In genomic region chr2:145012214-145012670, GRCh38 we compare ENCODE assay signal across 14 cellular contexts.
DNase-seq lines count a peak whose midpoint lies in the region; ATAC-seq, FAIRE-seq and TF ChIP-seq lines count a peak whose summit lies in the region.
"Had no signal": no experiment of that assay in that cellular context is flagged by ENCODE, and none has a peak within 500 bp of the region (broad histone marks: within the 10 kb centered on the region; RNA-seq: fewer than 3 reads in every experiment).

No MANE protein-coding gene starts in this region.

- BruUV-seq in IMR-90 (replicated peaks; lab: Mats Ljungman, UMichigan), result no TSS peak
- BruUV-seq in K562 (replicated peaks; lab: Mats Ljungman, UMichigan), result no TSS peak

- DNase-seq in IMR-90 (peak; percentile 24), K562 (ENCODE audit: extremely low read depth in 1 of 4, low spot score in 3 of 4) (no peak), right cardiac atrium (peak; percentile 13 to 66 (median 35)), nephron progenitor cell (no peak)
- DNase-seq in activated CD8-positive, alpha-beta memory T cell treated with anti-CD3 and anti-CD28 coated beads for 24 hours, result no peak
- no peak for DNase-seq in stimulated activated naive CD4-positive, alpha-beta T cell treated with Interleukin-2 at 50 U/mL for 16 hours (lab: John Stamatoyannopoulos, UW)
- DNase-seq: activated T-cell treated with anti-CD3 and anti-CD28 coated beads, Interleukin-2, amount 50 U/mL, for 4 hours; BE2C; glutamatergic neuron; NCI-H1092 had no signal

- no peak for TF ChIP-seq EP300 in K562 (IDR thresholded peaks at IDR 0.05; ENCODE audit: low read length)

- no peak overlapping the region for H3K27ac Mint-ChIP-seq in nephron progenitor cell

- H3K14ac ChIP-seq in IMR-90 (replicated peaks; ENCODE audit: low read depth, low read length), result no peak overlapping the region

- no peak overlapping the region for H3K56ac ChIP-seq in IMR-90 (ENCODE audit: extremely low read depth, insufficient read depth, low read length)

- H4K20me1 ChIP-seq in IMR-90 (ENCODE audit: insufficient read depth, low read length) (no peaks in the 10 kb centered on the region), K562 (replicated peaks; ENCODE audit: control insufficient read depth, insufficient read depth, low read length) (no peaks in the 10 kb centered on the region)

- in situ Hi-C loops in IMR-90 (cut with MboI; ENCODE audit: low sequenced_read_pairs), result no loop called here
- in situ Hi-C loops in K562 (cut with MboI), result no loop called here

- no peaks in the 10 kb centered on the region for H3K27me3 ChIP-seq in ACC112 (ENCODE audit: insufficient read depth, low read length)
- no peaks in the 10 kb centered on the region for H3K27me3 ChIP-seq in IMR-90 (ENCODE audit: control insufficient read depth, insufficient read depth, low read length)
- no peaks in the 10 kb centered on the region; a peak in 1 of 5 replicates for H3K27me3 ChIP-seq in K562 (ENCODE audit: control insufficient read depth in 2 of 2, insufficient read depth in 2 of 2, low read length in 2 of 2)
- H3K27me3 ChIP-seq in right cardiac atrium (ENCODE audit: control insufficient read depth, insufficient read depth), result no peaks in the 10 kb centered on the region
- H3K27me3 ChIP-seq: BE2C had no signal

- no peak overlapping the region for H3K23ac ChIP-seq in IMR-90 (ENCODE audit: low read depth, low read length)

- 0 out of 3 replicates have a peak overlapping the region, but pooled peaks have one; percentile 11 for H2BK15ac ChIP-seq in IMR-90 (ENCODE audit: low read depth, low read length)

- H3K9me3 ChIP-seq in IMR-90 (ENCODE audit: control insufficient read depth, insufficient read depth, low read length) (no peaks in the 10 kb centered on the region), K562 (replicated peaks; ENCODE audit: control insufficient read depth, insufficient read depth, low read depth, low read length) (no peaks in the 10 kb centered on the region), right cardiac atrium (ENCODE audit: control insufficient read depth, low read length) (no peaks in the 10 kb centered on the region)
- H3K9me3 ChIP-seq: BE2C had no signal

- CTCF ChIA-PET in IMR-90 (lab: Yijun Ruan, JAX), result no interaction called here
- CTCF ChIA-PET in K562 (lab: Yijun Ruan, JAX; ENCODE audit: low intra/inter-chr PET ratio), result no interaction called here

- no peak overlapping the region for H2AK9ac ChIP-seq in IMR-90 (replicated peaks; ENCODE audit: low read depth, low read length, poor library complexity)

- TF ChIP-seq CTCF in IMR-90 (conservative IDR thresholded peaks at IDR 0.05; ENCODE audit: low read depth, low read length) (no peak), K562 (IDR thresholded peaks at IDR 0.05 in 2 of 3, conservative IDR thresholded peaks at IDR 0.05 in 1 of 3; ENCODE audit: insufficient read depth in 2 of 3, low read depth in 1 of 3, low read length in 3 of 3) (no peak), nephron progenitor cell (IDR thresholded peaks at IDR 0.05) (no peak)

- no peak overlapping the region for H3K4me2 ChIP-seq in IMR-90 (ENCODE audit: low read depth, low read length)
- H3K4me2 ChIP-seq in K562 (ENCODE audit: insufficient read depth, low read length), result no peak overlapping the region; the same call in 1 of the 2 replicates

- intact Hi-C loops in IMR-90 (cut with micrococcal nuclease) (no loop called here), K562 (cut with micrococcal nuclease) (no loop called here), right cardiac atrium (cut with DNase I) (no loop called here)

- no peaks in the 10 kb centered on the region for H3K9me3 Mint-ChIP-seq in nephron progenitor cell
- H3K9me3 Mint-ChIP-seq: activated T-cell treated with anti-CD3 and anti-CD28 coated beads, Interleukin-2, amount 50 U/mL, for 4 hours had no signal

- ATAC-seq in IMR-90 (ENCODE audit: low read depth) (no peak), K562 (no peak), right cardiac atrium (peak; percentile 70 to 71), GM21381 (IDR thresholded peaks at IDR 0.05; ENCODE audit: unreplicated experiment) (no peak)
- ATAC-seq: activated T-cell treated with anti-CD3 and anti-CD28 coated beads, Interleukin-2, amount 50 U/mL, for 4 hours; Panc1 had no signal

- no peak overlapping the region for H2BK120ac ChIP-seq in IMR-90 (ENCODE audit: low read depth, low read length)

- H3K79me1 ChIP-seq in IMR-90 (ENCODE audit: low read depth in 1 of 2, low read length in 2 of 2), result no peaks in the 10 kb centered on the region

- no peak overlapping the region for H3K9ac ChIP-seq in IMR-90 (ENCODE audit: low read depth, low read length)
- H3K9ac ChIP-seq in K562 (ENCODE audit: insufficient read depth in 1 of 2, low read depth in 2 of 2, low read length in 2 of 2), result no peak overlapping the region

- H4K91ac ChIP-seq in IMR-90 (ENCODE audit: insufficient read depth, low read depth, low read length), result no peak overlapping the region

- TF ChIP-seq RAD21 in IMR-90 (IDR thresholded peaks at IDR 0.05; ENCODE audit: low read length), result no peak
- TF ChIP-seq RAD21 in K562 (CRISPR knock-in tag; conservative IDR thresholded peaks at IDR 0.05 in 1 of 2, IDR thresholded peaks at IDR 0.05 in 1 of 2), result no peak

- H3K4me3 ChIP-seq in ACC112 (ENCODE audit: low read depth, low read length) (peak overlapping the region; percentile 43), IMR-90 (ENCODE audit: insufficient read depth, low read depth, low read length) (no peak overlapping the region), K562 (no peak overlapping the region), right cardiac atrium (ENCODE audit: low read length) (no peak overlapping the region)
- H3K4me3 ChIP-seq: skin epidermis had no signal

- no peak overlapping the region for H4K5ac ChIP-seq in IMR-90 (ENCODE audit: low read depth, low read length)

- H2AK5ac ChIP-seq in IMR-90 (ENCODE audit: low read depth, low read length), result no peak overlapping the region

- H2BK5ac ChIP-seq in IMR-90 (ENCODE audit: low read depth, low read length, poor library complexity, severe bottlenecking), result no peak overlapping the region

- H3K36me3 ChIP-seq in ACC112 (ENCODE audit: insufficient read depth, low read length), result no peaks in the 10 kb centered on the region
- H3K36me3 ChIP-seq in IMR-90 (ENCODE audit: control insufficient read depth, insufficient read depth, low read length), result no peaks in the 10 kb centered on the region
- no peaks in the 10 kb centered on the region for H3K36me3 ChIP-seq in K562 (ENCODE audit: control insufficient read depth, insufficient read depth, low read length)
- H3K36me3 ChIP-seq: BE2C had no signal

- peak overlapping the region; percentile 59 for H3K27ac ChIP-seq in ACC112 (ENCODE audit: low read depth, low read length)
- no peak overlapping the region for H3K27ac ChIP-seq in IMR-90 (ENCODE audit: insufficient read depth, low read length)
- H3K27ac ChIP-seq in K562 (ENCODE audit: extremely low read depth, low read depth, low read length), result no peak overlapping the region
- no peak overlapping the region for H3K27ac ChIP-seq in right cardiac atrium (ENCODE audit: low read length)
- H3K27ac ChIP-seq: skin epidermis had no signal

- TF ChIP-seq POLR2A in IMR-90 (IDR thresholded peaks at IDR 0.05; ENCODE audit: low read depth, low read length), result no peak
- TF ChIP-seq POLR2A in K562 (conservative IDR thresholded peaks at IDR 0.05), result no peak

- POLR2A ChIA-PET in IMR-90 (lab: Charles Lee; ENCODE audit: unreplicated experiment), result no interaction called here
- POLR2A ChIA-PET in K562 (lab: Yijun Ruan, JAX), result interaction anchor here (1.4 kb wide), 1 partner anchor 18 kb away, joined by 6 read pairs; no protein-coding TSS in a partner anchor

- no peak for FAIRE-seq in K562 (lab: Jason Lieb, UNC)

- H2BK20ac ChIP-seq in IMR-90 (ENCODE audit: low read depth, low read length), result no peak overlapping the region

- dilution Hi-C loops in IMR-90 (cut with HindIII; ENCODE audit: low sequenced_read_pairs, unreplicated experiment), result no loop called here

- H3K4me1 ChIP-seq in ACC112 (ENCODE audit: control insufficient read depth, insufficient read depth, low read length, unreplicated experiment), result peaks cover 37% of the 10 kb centered on the region
- peaks cover 3% of the 10 kb centered on the region; the same call in 1 of the 2 replicates for H3K4me1 ChIP-seq in IMR-90 (ENCODE audit: control insufficient read depth, insufficient read depth, low read length)
- H3K4me1 ChIP-seq in K562 (replicated peaks in 1 of 2; ENCODE audit: control insufficient read depth in 2 of 2, insufficient read depth in 2 of 2, low read length in 2 of 2), result no peaks in the 10 kb centered on the region
- no peaks in the 10 kb centered on the region for H3K4me1 ChIP-seq in right cardiac atrium (ENCODE audit: control insufficient read depth, insufficient read depth, low read length)
- H3K4me1 ChIP-seq: BE2C had no signal

- H3K36me3 Mint-ChIP-seq in nephron progenitor cell (ENCODE audit: low read depth), result no peaks in the 10 kb centered on the region

- no peak overlapping the region for H3K4ac ChIP-seq in IMR-90 (ENCODE audit: low read depth, low read length)

- no CpG with 5 or more reads among the region's 4 CpGs for WGBS in IMR-90 (ENCODE audit: extremely low coverage in 2 of 2, insufficient read length in 1 of 2), 2 experiments
- WGBS in K562 (ENCODE audit: insufficient coverage, low coverage, missing lambda C conversion rate), result 33% methylated on average over 4 of the region's 4 CpGs
- 33% methylated on average over 4 of the region's 4 CpGs for WGBS in right cardiac atrium

- peaks cover 3% of the 10 kb centered on the region; the same call in 1 of the 2 replicates for H3K9me1 ChIP-seq in IMR-90 (ENCODE audit: insufficient read depth, low read length)
- H3K9me1 ChIP-seq in K562 (ENCODE audit: control insufficient read depth, insufficient read depth, low read length), result no peaks in the 10 kb centered on the region

- H2AFZ ChIP-seq in ACC112 (ENCODE audit: low read length, unreplicated experiment) (peak overlapping the region; percentile 82), IMR-90 (replicated peaks; ENCODE audit: low read length, poor library complexity) (no peak overlapping the region), K562 (ENCODE audit: low read depth, low read length) (peak overlapping the region; percentile 70)

- no peak overlapping the region for H3K4me3 Mint-ChIP-seq in nephron progenitor cell
- H3K4me3 Mint-ChIP-seq: activated T-cell treated with anti-CD3 and anti-CD28 coated beads, Interleukin-2, amount 50 U/mL, for 4 hours had no signal

- H4K8ac ChIP-seq in IMR-90 (ENCODE audit: low read depth in 2 of 2, low read length in 2 of 2), result no peak overlapping the region

- peaks cover 14% of the 10 kb centered on the region for H3K4me1 Mint-ChIP-seq in nephron progenitor cell

- H3K27me3 Mint-ChIP-seq in nephron progenitor cell (ENCODE audit: low read depth, poor library complexity), result no peaks in the 10 kb centered on the region

- H3K18ac ChIP-seq in IMR-90 (ENCODE audit: low read depth, low read length), result no peak overlapping the region

- no peaks in the 10 kb centered on the region for H3K79me2 ChIP-seq in ACC112 (ENCODE audit: control insufficient read depth, insufficient read depth, low read length, unreplicated experiment)
- H3K79me2 ChIP-seq in K562 (ENCODE audit: control insufficient read depth, insufficient read depth, low read length), result no peaks in the 10 kb centered on the region

TF ChIP-seq in IMR-90, 13 proteins besides CTCF, POLR2A, EP300 and RAD21 (continues in another document):
- no peak for TF ChIP-seq RFX5 (IDR thresholded peaks at IDR 0.05; ENCODE audit: low read depth, low read length)

TF ChIP-seq in K562, 482 proteins besides CTCF, POLR2A, EP300 and RAD21 (continues in another document):
- no peak for TF ChIP-seq CBX8 (IDR thresholded peaks at IDR 0.05; ENCODE audit: borderline replicate concordance, extremely low read depth, low read depth, low read length, poor library complexity, severe bottlenecking)

Comparison
In these comparisons a context has a peak if more than half of its experiments do, and no peak if none do; other contexts are left out.
1. ATAC-seq: peak in right cardiac atrium (2 of 2); none in IMR-90 (single experiment), K562 (single experiment) and GM21381 (single experiment).
2. DNase-seq: peak in IMR-90 (single experiment) and right cardiac atrium (3 of 3); none in K562 (0 of 4), activated CD8-positive, alpha-beta memory T cell treated with anti-CD3 and anti-CD28 coated beads for 24 hours (single experiment), nephron progenitor cell (single experiment) and stimulated activated naive CD4-positive, alpha-beta T cell treated with Interleukin-2 at 50 U/mL for 16 hours (single experiment).